ENCODE assay signal across 1 cellular context in genomic region chr1:201085902-201086735, GRCh38.
TF ChIP-seq lines count a peak whose summit lies in the region.

No MANE protein-coding gene starts in this region.

TF ChIP-seq in WTC11, 78 proteins besides CTCF, POLR2A, EP300 and RAD21 (continued from another document):
- TF ChIP-seq ZSCAN18 (CRISPR knock-in tag; IDR thresholded peaks at IDR 0.05) (no peak), EMX1 (CRISPR knock-in tag; IDR thresholded peaks at IDR 0.05) (no peak), USF2 (CRISPR knock-in tag; IDR thresholded peaks at IDR 0.05) (no peak), JUN (CRISPR knock-in tag; IDR thresholded peaks at IDR 0.05) (no peak), ERG (CRISPR knock-in tag; IDR thresholded peaks at IDR 0.05) (no peak)
